In genomic region chr17:21218831-21219380, GRCh38 we compare ENCODE assay signal across 16 cellular contexts. TPM values are rescaled to one million over a fixed set of nuclear protein-coding genes. Genes with fewer than 3 reads are reported as not detected.
A peak's percentile ranks its signal among the peaks of the same experiment; 100 is the strongest.
DNase-seq lines count a peak whose midpoint lies in the region; ATAC-seq, FAIRE-seq and TF ChIP-seq lines count a peak whose summit lies in the region.
"Had no signal": no experiment of that assay in that cellular context is flagged by ENCODE, and none has a peak within 500 bp of the region (broad histone marks: within the 10 kb centered on the region; RNA-seq: fewer than 3 reads in every experiment).

No MANE protein-coding gene starts in this region.

- H3K4me3 ChIP-seq in LNCaP clone FGC (ENCODE audit: low read depth, low read length) (no peak overlapping the region), endothelial cell of umbilical vein (replicated peaks in 1 of 3; ENCODE audit: insufficient read depth in 1 of 3, low read depth in 1 of 3, low read length in 3 of 3) (no peak overlapping the region)
- H3K4me3 ChIP-seq: A549 had no signal

- TF ChIP-seq POLR2A in endothelial cell of umbilical vein (IDR thresholded peaks at IDR 0.05; ENCODE audit: low read depth, low read length), result no peak

- H3K4me3 Mint-ChIP-seq in nephron, result peak overlapping the region in 1 of 3 experiments; percentile 14
- H3K4me3 Mint-ChIP-seq in activated CD4-positive, alpha-beta memory T cell treated with anti-CD3 and anti-CD28 coated beads, Interleukin-2, amount 10 ng/mL, durations not matched to agents 7 days and 5 days, result no peak overlapping the region
- H3K4me3 Mint-ChIP-seq: CD8-positive, alpha-beta memory T cell; HFFc6 had no signal

- peaks cover 13% of the 10 kb centered on the region for H3K36me3 Mint-ChIP-seq in nephron (ENCODE audit: low read depth)
- peaks cover 32% of the 10 kb centered on the region for H3K36me3 Mint-ChIP-seq in activated CD4-positive, alpha-beta memory T cell treated with anti-CD3 and anti-CD28 coated beads, Interleukin-2, amount 10 ng/mL, durations not matched to agents 7 days and 5 days (ENCODE audit: low read depth)

- no peak for TF ChIP-seq CTCF in 22Rv1 (IDR thresholded peaks at IDR 0.05)
- no peak for TF ChIP-seq CTCF in LNCaP clone FGC (IDR thresholded peaks at IDR 0.05; ENCODE audit: control insufficient read depth, extremely low read depth, insufficient read depth)
- TF ChIP-seq CTCF in endothelial cell of umbilical vein (IDR thresholded peaks at IDR 0.05; ENCODE audit: extremely low read depth in 1 of 2, insufficient read depth in 1 of 2, low read depth in 1 of 2, low read length in 2 of 2), result no peak
- no peak for TF ChIP-seq CTCF in nephron (IDR thresholded peaks at IDR 0.05; ENCODE audit: unreplicated experiment in 3 of 3)

- H3K27ac ChIP-seq in 22Rv1, result 0 out of 2 replicates have a peak overlapping the region, but pooled peaks have one; percentile 10
- H3K27ac ChIP-seq in endothelial cell of umbilical vein (ENCODE audit: insufficient read depth, low read depth, low read length), result no peak overlapping the region
- H3K27ac ChIP-seq: A549 had no signal

- no peak for ATAC-seq in HG03097 (IDR thresholded peaks at IDR 0.05; ENCODE audit: low FRiP score, unreplicated experiment)
- no peak for ATAC-seq in HG03135 (IDR thresholded peaks at IDR 0.05; ENCODE audit: unreplicated experiment)
- ATAC-seq: A549, HepG2 had no signal

- H4K20me1 ChIP-seq in endothelial cell of umbilical vein (replicated peaks; ENCODE audit: control insufficient read depth, extremely low read depth, insufficient read depth, low read length), result no peaks in the 10 kb centered on the region

- H3K4me1 Mint-ChIP-seq in nephron, result peaks cover 27% of the 10 kb centered on the region
- H3K4me1 Mint-ChIP-seq in activated CD4-positive, alpha-beta memory T cell treated with anti-CD3 and anti-CD28 coated beads, Interleukin-2, amount 10 ng/mL, durations not matched to agents 7 days and 5 days, result peaks cover 35% of the 10 kb centered on the region

- H3K4me1 ChIP-seq in endothelial cell of umbilical vein (ENCODE audit: control insufficient read depth, extremely low read depth, insufficient read depth, low read length), result peaks cover 8% of the 10 kb centered on the region

- H3K36me3 ChIP-seq in endothelial cell of umbilical vein (ENCODE audit: control insufficient read depth in 2 of 2, extremely low read depth in 1 of 2, insufficient read depth in 2 of 2, low read length in 2 of 2), result peaks cover 0 to 11% of the 10 kb centered on the region in 2 experiments

- H3K9me3 ChIP-seq in endothelial cell of umbilical vein (replicated peaks; ENCODE audit: control insufficient read depth, insufficient read depth, low read length), result no peaks in the 10 kb centered on the region
- H3K9me3 ChIP-seq: Caco-2 had no signal

- peaks cover 13% of the 10 kb centered on the region for H3K79me2 ChIP-seq in endothelial cell of umbilical vein (ENCODE audit: control insufficient read depth, insufficient read depth, low read length)

- CTCF ChIA-PET in endothelial cell of umbilical vein (lab: Charles Lee), result no interaction called here
- CTCF ChIA-PET in activated CD4-positive, alpha-beta memory T cell treated with anti-CD3 and anti-CD28 coated beads, Interleukin-2, amount 10 ng/mL, durations not matched to agents 7 days and 5 days (lab: Charles Lee), result no interaction called here

- POLR2A ChIA-PET in endothelial cell of umbilical vein (lab: Charles Lee), result no interaction called here
- POLR2A ChIA-PET in activated CD4-positive, alpha-beta memory T cell treated with anti-CD3 and anti-CD28 coated beads, Interleukin-2, amount 10 ng/mL, durations not matched to agents 7 days and 5 days (lab: Charles Lee), result no interaction called here

- no peaks in the 10 kb centered on the region for H3K9me1 ChIP-seq in endothelial cell of umbilical vein (replicated peaks; ENCODE audit: control insufficient read depth, extremely low read depth, insufficient read depth, low read length)

- dilution Hi-C loops in endothelial cell of umbilical vein (cut with MboI; ENCODE audit: extremely low pct_ligation_motif_present, low sequenced_read_pairs), result no loop called here

- no peaks in the 10 kb centered on the region for H3K27me3 ChIP-seq in endothelial cell of umbilical vein (ENCODE audit: control insufficient read depth in 2 of 2, insufficient read depth in 2 of 2, low read length in 2 of 2)

- peak overlapping the region; percentile 10 to 78 (median 66) for H3K27ac Mint-ChIP-seq in nephron
- H3K27ac Mint-ChIP-seq in activated CD4-positive, alpha-beta memory T cell treated with anti-CD3 and anti-CD28 coated beads, Interleukin-2, amount 10 ng/mL, durations not matched to agents 7 days and 5 days, result no peak overlapping the region
- H3K27ac Mint-ChIP-seq: CD8-positive, alpha-beta memory T cell; HFFc6 had no signal

- H3K9me3 Mint-ChIP-seq in nephron, result no peaks in the 10 kb centered on the region
- no peaks in the 10 kb centered on the region for H3K9me3 Mint-ChIP-seq in activated CD4-positive, alpha-beta memory T cell treated with anti-CD3 and anti-CD28 coated beads, Interleukin-2, amount 10 ng/mL, durations not matched to agents 7 days and 5 days
- H3K9me3 Mint-ChIP-seq: CD8-positive, alpha-beta memory T cell; HFFc6 had no signal

- no peaks in the 10 kb centered on the region for H3K27me3 Mint-ChIP-seq in nephron (ENCODE audit: low read depth)
- H3K27me3 Mint-ChIP-seq in activated CD4-positive, alpha-beta memory T cell treated with anti-CD3 and anti-CD28 coated beads, Interleukin-2, amount 10 ng/mL, durations not matched to agents 7 days and 5 days, result no peaks in the 10 kb centered on the region

- no peak overlapping the region for H3K4me2 ChIP-seq in endothelial cell of umbilical vein (ENCODE audit: insufficient read depth, low read length)
- H3K4me2 ChIP-seq: A549 had no signal

- FAIRE-seq in endothelial cell of umbilical vein (lab: Jason Lieb, UNC), result peak; percentile 61

- no TSS peak for BruUV-seq in endothelial cell of umbilical vein (replicated peaks; lab: Mats Ljungman, UMichigan)

- peak; percentile 98 for DNase-seq in LNCaP clone FGC (ENCODE audit: low read depth)
- DNase-seq in endothelial cell of umbilical vein (ENCODE audit: low read depth, low spot score), result peak; percentile 51
- DNase-seq in AG08395 (ENCODE audit: low spot score), result no peak
- DNase-seq in activated CD4-positive, alpha-beta memory T cell treated with anti-CD3 and anti-CD28 coated beads, Interleukin-2, amount 10 ng/mL, durations not matched to agents 7 days and 5 days, result no peak
- DNase-seq: Caco-2; CD8-positive, alpha-beta memory T cell; DND-41; GF-D8; HCEC 1CT; HFFc6 had no signal

- H2AFZ ChIP-seq in endothelial cell of umbilical vein (ENCODE audit: low read depth, low read length), result no peak overlapping the region

- intact Hi-C loops in endothelial cell of umbilical vein (cut with micrococcal nuclease), result loop anchor here (10.0 kb wide), 1 partner anchor 54 kb away; no protein-coding TSS in a partner anchor

- no peak overlapping the region for H3K9ac ChIP-seq in endothelial cell of umbilical vein (replicated peaks; ENCODE audit: extremely low read depth, insufficient read depth, low read length)

TF ChIP-seq in endothelial cell of umbilical vein, 7 proteins besides CTCF, POLR2A, EP300 and RAD21:
- no peak for TF ChIP-seq MYC (IDR thresholded peaks at IDR 0.05; ENCODE audit: low read depth, low read length)
- TF ChIP-seq, protein P1, sequence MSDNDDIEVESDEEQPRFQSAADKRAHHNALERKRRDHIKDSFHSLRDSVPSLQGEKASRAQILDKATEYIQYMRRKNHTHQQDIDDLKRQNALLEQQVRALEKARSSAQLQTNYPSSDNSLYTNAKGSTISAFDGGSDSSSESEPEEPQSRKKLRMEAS (IDR thresholded peaks at IDR 0.05; ENCODE audit: insufficient read depth, insufficient read length), result no peak
- TF ChIP-seq EZH2 (IDR thresholded peaks at IDR 0.05; ENCODE audit: borderline replicate concordance, low read depth, low read length, severe bottlenecking), result no peak
- no peak for TF ChIP-seq GATA2 (IDR thresholded peaks at IDR 0.05; ENCODE audit: insufficient read depth, insufficient read length, low read depth, low read length)

RNA-seq across cellular contexts. Expression of gene TMEM11, which starts 4.9 kb away (rescaled TPM):
- 27.4 and 28.8 TPM in 2 replicates for total RNA-seq in endothelial cell of umbilical vein
- 79.9 and 100 TPM in 2 replicates for polyA plus RNA-seq in endothelial cell of umbilical vein
- 48.9 and 54.8 TPM in 2 replicates for polyA plus RNA-seq in endothelial cell of umbilical vein (2011; cell fraction: cytosol; rRNA removed)
- 26.8 and 30.3 TPM in 2 replicates for polyA plus RNA-seq in endothelial cell of umbilical vein (2011; cell fraction: nucleus; rRNA removed)
- 26.8 and 30.3 TPM in 2 replicates for polyA plus RNA-seq in endothelial cell of umbilical vein (2012)
- 33.9 and 38.2 TPM in 2 replicates for polyA minus RNA-seq in endothelial cell of umbilical vein
- 47.9 TPM for polyA minus RNA-seq in endothelial cell of umbilical vein (2011; cell fraction: cytosol; rRNA and poly(A)+ RNA removed)
- 20.1 and 23.7 TPM in 2 replicates for polyA minus RNA-seq in endothelial cell of umbilical vein (2011; cell fraction: nucleus; rRNA and poly(A)+ RNA removed)
- total RNA-seq in activated CD4-positive, alpha-beta memory T cell treated with anti-CD3 and anti-CD28 coated beads, Interleukin-2, amount 10 ng/mL, durations not matched to agents 7 days and 5 days, result 10 to 100 TPM; 23.2 to 23.3 TPM

RNA-seq across cellular contexts. Expression of gene NATD1, which starts 34.3 kb away (rescaled TPM):
- 7.2 and 8.1 TPM in 2 replicates for total RNA-seq in endothelial cell of umbilical vein
- polyA plus RNA-seq in endothelial cell of umbilical vein, result 6.9 and 7.0 TPM in 2 replicates
- polyA plus RNA-seq in endothelial cell of umbilical vein (2011; cell fraction: cytosol; rRNA removed), result 6.2 and 7.6 TPM in 2 replicates
- 4.6 and 5.3 TPM in 2 replicates for polyA plus RNA-seq in endothelial cell of umbilical vein (2011; cell fraction: nucleus; rRNA removed)
- 4.0 and 7.0 TPM in 2 replicates for polyA plus RNA-seq in endothelial cell of umbilical vein (2012)
- polyA minus RNA-seq in endothelial cell of umbilical vein, result 6.2 and 6.7 TPM in 2 replicates
- polyA minus RNA-seq in endothelial cell of umbilical vein (2011; cell fraction: cytosol; rRNA and poly(A)+ RNA removed), result 1.5 TPM
- polyA minus RNA-seq in endothelial cell of umbilical vein (2011; cell fraction: nucleus; rRNA and poly(A)+ RNA removed), result 2.9 and 4.6 TPM in 2 replicates
- total RNA-seq in activated CD4-positive, alpha-beta memory T cell treated with anti-CD3 and anti-CD28 coated beads, Interleukin-2, amount 10 ng/mL, durations not matched to agents 7 days and 5 days, result 1 to 10 TPM; 7.2 to 8.3 TPM

Comparison
In these comparisons a context has a peak if more than half of its experiments do, and no peak if none do; other contexts are left out.
1. DNase-seq: peak in LNCaP clone FGC (single experiment) and endothelial cell of umbilical vein (single experiment); none in AG08395 (single experiment) and activated CD4-positive, alpha-beta memory T cell treated with anti-CD3 and anti-CD28 coated beads, Interleukin-2, amount 10 ng/mL, durations not matched to agents 7 days and 5 days (single experiment).